32 cellular contexts compared by ENCODE assay signal in genomic region chr16:21070564-21070963, GRCh38.
"Had no signal": no experiment of that assay in that cellular context is flagged by ENCODE, and none has a peak within 500 bp of the region (broad histone marks: within the 10 kb centered on the region; RNA-seq: fewer than 3 reads in every experiment).

No MANE protein-coding gene starts in this region.

- FAIRE-seq: astrocyte, bronchial epithelial cell had no signal

- H3K27me3 ChIP-seq: adrenal gland, ascending aorta, body of pancreas, brain microvascular endothelial cell, breast epithelium, cardiac muscle cell had no signal

- H3K4me1 ChIP-seq: adrenal gland, ascending aorta, body of pancreas, breast epithelium had no signal

- H3K4me3 ChIP-seq: adrenal gland, ascending aorta, body of pancreas, breast epithelium, cardiac muscle cell had no signal

- H3K9me3 ChIP-seq: adrenal gland, ascending aorta, body of pancreas, breast epithelium had no signal

- H3K27ac ChIP-seq: adrenal gland, ascending aorta, body of pancreas, brain microvascular endothelial cell, breast epithelium, cardiac muscle cell had no signal

- H3K36me3 ChIP-seq: adrenal gland, ascending aorta, brain microvascular endothelial cell, breast epithelium, cardiac muscle cell had no signal

- ATAC-seq: activated naive CD4-positive, alpha-beta T cell treated with anti-CD3 and anti-CD28 coated beads, Interleukin-2, amount 50 U/mL, for 72 hours; activated naive CD8-positive, alpha-beta T cell treated with anti-CD3 and anti-CD28 coated beads, Interleukin-2, amount 50 U/mL, for 24 hours; activated T-cell treated with anti-CD3 and anti-CD28 coated beads, Interleukin-2, amount 50 U/mL, for 4 hours; activated T-cell treated with anti-CD3 and anti-CD28 coated beads, Interleukin-2, amount 50 U/mL, for 72 hours; activated T-helper 17 cell treated with anti-CD3 and anti-CD28 coated beads, Interleukin-2, amount 50 U/mL, for 72 hours; body of pancreas had no signal

- DNase-seq: activated effector memory CD4-positive, alpha-beta T cell treated with anti-CD3 and anti-CD28 coated beads, Interleukin-2, amount 50 U/mL, for 16 hours; activated effector memory CD4-positive, alpha-beta T cell treated with Interleukin-2 at 50 U/mL for 16 hours; activated gamma-delta T cell treated with Interleukin-2 at 50 U/mL for 16 hours; activated naive CD4-positive, alpha-beta T cell; activated naive CD4-positive, alpha-beta T cell treated with anti-CD3 and anti-CD28 coated beads for 36 hours; activated naive CD4-positive, alpha-beta T cell treated with anti-CD3 and anti-CD28 coated beads, Interleukin-2, amount 10 ng/mL, durations not matched to agents 7 days and 5 days; activated naive CD4-positive, alpha-beta T cell treated with anti-CD3 and anti-CD28 coated beads, Interleukin-2, amount 50 U/mL, for 16 hours; activated naive CD4-positive, alpha-beta T cell treated with Interleukin-2 at 50 U/mL for 16 hours; activated naive CD8-positive, alpha-beta T cell treated with anti-CD3 and anti-CD28 coated beads for 36 hours; activated naive CD8-positive, alpha-beta T cell treated with anti-CD3 and anti-CD28 coated beads, Interleukin-2, amount 10 ng/mL, durations not matched to agents 7 days and 5 days; activated naive CD8-positive, alpha-beta T cell treated with anti-CD3 and anti-CD28 coated beads, Interleukin-2, amount 50 U/mL, for 24 hours; activated T-cell treated with anti-CD3 and anti-CD28 coated beads, Interleukin-2, amount 50 U/mL, for 1 hour; activated T-cell treated with anti-CD3 and anti-CD28 coated beads, Interleukin-2, amount 50 U/mL, for 24 hours; activated T-cell treated with anti-CD3 and anti-CD28 coated beads, Interleukin-2, amount 50 U/mL, for 4 hours; activated T-cell treated with anti-CD3 and anti-CD28 coated beads, Interleukin-2, amount 50 U/mL, for 48 hours; activated T-cell treated with anti-CD3 and anti-CD28 coated beads, Interleukin-2, amount 50 U/mL, for 72 hours; adrenal gland; amniotic stem cell; amygdala; anterior cingulate cortex; aorta; body of pancreas; brain microvascular endothelial cell; central memory CD4-positive, alpha-beta T cell; cerebellar nuclear complex had no signal
